Comparison of ENCODE assay signal across 1 cellular context in genomic region chr15:76035593-76035992, GRCh38.
TF ChIP-seq lines count a peak whose summit lies in the region.

No MANE protein-coding gene starts in this region.

TF ChIP-seq in H1, 55 proteins besides CTCF, POLR2A, EP300 and RAD21:
- TF ChIP-seq GTF2F1 (IDR thresholded peaks at IDR 0.05; ENCODE audit: borderline replicate concordance, low read depth, low read length), result no peak
- TF ChIP-seq TCF12 (IDR thresholded peaks at IDR 0.05; ENCODE audit: low read depth, low read length), result no peak
- TF ChIP-seq SIN3A (conservative IDR thresholded peaks at IDR 0.05 in 1 of 2, IDR thresholded peaks at IDR 0.05 in 1 of 2; ENCODE audit: low read depth in 1 of 2, low read length in 2 of 2), result no peak
- TF ChIP-seq YY1 (IDR thresholded peaks at IDR 0.05; ENCODE audit: low read depth, low read length), result no peak
- no peak for TF ChIP-seq SAP30 (IDR thresholded peaks at IDR 0.05; ENCODE audit: insufficient read depth, insufficient replicate concordance, low read length)
- TF ChIP-seq RBBP5 (IDR thresholded peaks at IDR 0.05; ENCODE audit: borderline replicate concordance, low read depth, low read length), result no peak
